In genomic region chr1:166164995-166165660, GRCh38 we compare ENCODE assay signal across 1 cellular context.
TF ChIP-seq lines count a peak whose summit lies in the region.

No MANE protein-coding gene starts in this region.

TF ChIP-seq in H1, 55 proteins besides CTCF, POLR2A, EP300 and RAD21:
- TF ChIP-seq E2F6 (IDR thresholded peaks at IDR 0.05): no peak
- TF ChIP-seq ATF2 (IDR thresholded peaks at IDR 0.05; ENCODE audit: low read length): no peak
- TF ChIP-seq PHF8 (conservative IDR thresholded peaks at IDR 0.05; ENCODE audit: low read depth, low read length): no peak
- TF ChIP-seq HDAC6 (IDR thresholded peaks at IDR 0.05; ENCODE audit: low read depth, low read length): no peak
- TF ChIP-seq RBBP5 (IDR thresholded peaks at IDR 0.05; ENCODE audit: borderline replicate concordance, low read depth, low read length): peak; percentile 71
- TF ChIP-seq SIN3A (conservative IDR thresholded peaks at IDR 0.05 in 1 of 2, IDR thresholded peaks at IDR 0.05 in 1 of 2; ENCODE audit: low read depth in 1 of 2, low read length in 2 of 2): peak; percentile 67 to 82; a peak in 3 of 4 replicates
- peak; percentile 21 for TF ChIP-seq TAF7 (optimal IDR thresholded peaks at IDR 0.05; ENCODE audit: borderline replicate concordance, low read depth, low read length)
- no peak for TF ChIP-seq RNF2 (IDR thresholded peaks at IDR 0.05; ENCODE audit: borderline replicate concordance, low read depth, low read length, missing control alignments, poor library complexity, severe bottlenecking)
- TF ChIP-seq NANOG (IDR thresholded peaks at IDR 0.05; ENCODE audit: insufficient read depth, low read depth, low read length, poor library complexity, severe bottlenecking): no peak
- TF ChIP-seq ZNF274 (IDR thresholded peaks at IDR 0.05; ENCODE audit: borderline replicate concordance, extremely low read depth, low read length): no peak
- TF ChIP-seq SP2 (IDR thresholded peaks at IDR 0.05; ENCODE audit: low read length): no peak
- TF ChIP-seq JUN (IDR thresholded peaks at IDR 0.05; ENCODE audit: low read depth, low read length): no peak
- no peak for TF ChIP-seq CBX5 (IDR thresholded peaks at IDR 0.05; ENCODE audit: low read depth, low read length)
- no peak for TF ChIP-seq MAFK (IDR thresholded peaks at IDR 0.05; ENCODE audit: low read depth, low read length)
- no peak for TF ChIP-seq BCL11A (IDR thresholded peaks at IDR 0.05; ENCODE audit: low read depth in 2 of 2, low read length in 2 of 2)
- no peak for TF ChIP-seq SRF (IDR thresholded peaks at IDR 0.05; ENCODE audit: low read depth, low read length)
- TF ChIP-seq JUND (IDR thresholded peaks at IDR 0.05; ENCODE audit: low read length): no peak
- no peak for TF ChIP-seq BRCA1 (IDR thresholded peaks at IDR 0.05; ENCODE audit: low read depth, low read length)
- TF ChIP-seq TEAD4 (IDR thresholded peaks at IDR 0.05; ENCODE audit: low read depth, low read length): no peak
- TF ChIP-seq YY1 (IDR thresholded peaks at IDR 0.05; ENCODE audit: low read depth, low read length): no peak
- TF ChIP-seq POU5F1 (IDR thresholded peaks at IDR 0.05; ENCODE audit: low read depth, low read length): no peak
- TF ChIP-seq NRF1 (IDR thresholded peaks at IDR 0.05; ENCODE audit: low read depth, low read length): no peak
- no peak for TF ChIP-seq SP1 (IDR thresholded peaks at IDR 0.05; ENCODE audit: low read depth, low read length)
- TF ChIP-seq TBP (IDR thresholded peaks at IDR 0.05; ENCODE audit: low read depth, low read length): no peak
- no peak for TF ChIP-seq RXRA (IDR thresholded peaks at IDR 0.05; ENCODE audit: insufficient read depth, low read depth, low read length)
- TF ChIP-seq CREB1 (IDR thresholded peaks at IDR 0.05): no peak
- no peak for TF ChIP-seq SIRT6 (IDR thresholded peaks at IDR 0.05; ENCODE audit: low read length)
- TF ChIP-seq BACH1 (IDR thresholded peaks at IDR 0.05; ENCODE audit: low read length): no peak
- peak in 1 of 2 experiments; percentile 73; a peak in 1 of 4 replicates for TF ChIP-seq HDAC2 (IDR thresholded peaks at IDR 0.05; ENCODE audit: borderline replicate concordance in 1 of 2, low read depth in 2 of 2, low read length in 2 of 2)
- no peak for TF ChIP-seq USF2 (IDR thresholded peaks at IDR 0.05; ENCODE audit: low read length)
- TF ChIP-seq KDM1A (IDR thresholded peaks at IDR 0.05; ENCODE audit: borderline replicate concordance, low read length): no peak
- TF ChIP-seq EGR1 (IDR thresholded peaks at IDR 0.05; ENCODE audit: borderline replicate concordance, low read depth, low read length): no peak
- no peak for TF ChIP-seq FOSL1 (IDR thresholded peaks at IDR 0.05; ENCODE audit: insufficient read depth, low read depth, low read length)
- 0 out of 2 replicates have a peak, but pooled peaks have one; percentile 24 for TF ChIP-seq GABPA (IDR thresholded peaks at IDR 0.05; ENCODE audit: borderline replicate concordance, insufficient read depth, low read length)
- TF ChIP-seq MAX (IDR thresholded peaks at IDR 0.05): 0 out of 2 replicates have a peak, but pooled peaks have one; percentile 7
- no peak for TF ChIP-seq SAP30 (IDR thresholded peaks at IDR 0.05; ENCODE audit: insufficient read depth, insufficient replicate concordance, low read length)
- no peak for TF ChIP-seq KDM5A (IDR thresholded peaks at IDR 0.05; ENCODE audit: low read length)
- TF ChIP-seq CBX8 (IDR thresholded peaks at IDR 0.05; ENCODE audit: borderline replicate concordance, low read depth, low read length): no peak
- TF ChIP-seq TCF12 (IDR thresholded peaks at IDR 0.05; ENCODE audit: low read depth, low read length): no peak
- TF ChIP-seq SIX5 (IDR thresholded peaks at IDR 0.05; ENCODE audit: low read depth, low read length): no peak
- no peak for TF ChIP-seq RFX5 (IDR thresholded peaks at IDR 0.05; ENCODE audit: borderline replicate concordance, low read depth, low read length)
- peak; percentile 53 for TF ChIP-seq ASH2L (IDR thresholded peaks at IDR 0.05; ENCODE audit: low read length)
- no peak for TF ChIP-seq ATF3 (IDR thresholded peaks at IDR 0.05; ENCODE audit: insufficient read depth, low read depth, low read length)
- peak; percentile 52 for TF ChIP-seq KDM4A (IDR thresholded peaks at IDR 0.05; ENCODE audit: low read depth, low read length, severe bottlenecking)
- TF ChIP-seq CHD7 (IDR thresholded peaks at IDR 0.05; ENCODE audit: insufficient replicate concordance, low read length): no peak
- peak; percentile 62 for TF ChIP-seq SUZ12 (IDR thresholded peaks at IDR 0.05; ENCODE audit: low read length)
- no peak for TF ChIP-seq CEBPB (IDR thresholded peaks at IDR 0.05; ENCODE audit: low read depth, low read length)
- no peak for TF ChIP-seq GTF2F1 (IDR thresholded peaks at IDR 0.05; ENCODE audit: borderline replicate concordance, low read depth, low read length)
- no peak for TF ChIP-seq CTBP2 (IDR thresholded peaks at IDR 0.05; ENCODE audit: borderline replicate concordance, insufficient read depth, insufficient read length, low read length)
- peak; percentile 11 for TF ChIP-seq EZH2 (IDR thresholded peaks at IDR 0.05; ENCODE audit: low read depth, low read length, severe bottlenecking)
- peak; percentile 45; the same call in 1 of the 2 replicates for TF ChIP-seq SP4 (IDR thresholded peaks at IDR 0.05; ENCODE audit: low read length)
- no peak for TF ChIP-seq POLR2AphosphoS5 (IDR thresholded peaks at IDR 0.05; ENCODE audit: low read depth, low read length)
- no peak for TF ChIP-seq TAF1 (IDR thresholded peaks at IDR 0.05; ENCODE audit: low read depth, low read length)
